In the genomic region with DNA sequence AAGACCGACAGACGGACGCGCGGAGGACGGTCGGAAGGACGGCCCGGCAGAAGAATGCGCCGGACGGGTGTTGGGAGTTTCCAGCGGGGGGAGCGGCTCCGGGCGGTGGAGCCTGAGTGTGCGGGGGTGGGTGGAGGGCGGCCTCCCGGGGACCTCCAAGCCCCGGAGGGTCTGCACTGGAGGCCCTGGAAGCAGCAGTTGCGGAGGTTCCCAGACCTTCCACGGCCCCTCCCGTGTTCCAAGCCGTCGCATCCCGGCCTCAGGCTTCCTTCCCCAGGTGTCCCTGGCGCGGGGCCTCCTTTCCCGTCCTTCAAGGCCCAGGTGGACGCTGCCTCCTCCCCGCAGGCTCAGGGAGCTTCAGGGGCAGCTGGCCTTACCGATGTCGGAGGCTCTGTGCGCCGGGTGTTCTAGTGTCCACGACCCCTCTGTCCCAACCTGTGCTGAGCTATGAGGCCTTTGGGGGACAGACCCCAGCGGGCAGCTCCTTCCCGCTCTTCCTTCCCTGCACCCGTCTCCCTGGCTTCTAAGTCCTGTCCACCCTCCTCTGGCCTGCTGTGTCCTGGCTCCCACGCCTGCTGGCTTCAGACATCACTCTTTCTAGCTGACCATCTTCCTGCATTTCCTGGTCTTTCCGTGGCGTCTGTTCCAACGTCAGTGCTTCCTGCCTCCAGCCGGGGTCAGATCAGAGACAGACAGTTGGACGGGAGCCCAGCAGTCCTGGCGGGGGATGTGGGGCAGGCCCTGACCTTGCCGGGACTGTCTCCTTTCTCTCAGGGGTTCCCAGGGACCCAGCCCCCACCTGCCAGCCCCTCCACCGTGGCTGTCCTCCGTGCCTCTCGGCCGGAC, we compare ENCODE assay signal across 9 cellular contexts. TPM values are rescaled to one million over a fixed set of nuclear protein-coding genes. Genes with fewer than 3 reads are reported as not detected.
DNase-seq lines count a peak whose midpoint lies in the region; ATAC-seq, FAIRE-seq and TF ChIP-seq lines count a peak whose summit lies in the region.
"Had no signal": no experiment of that assay in that cellular context is flagged by ENCODE, and none has a peak within 500 bp of the region (broad histone marks: within the 10 kb centered on the region; RNA-seq: fewer than 3 reads in every experiment).

No MANE protein-coding gene starts in this region.

- H3K4me3 ChIP-seq in HUES64 (ENCODE audit: low read length) (peak overlapping the region; percentile 46), astrocyte (ENCODE audit: insufficient read depth, low read depth, low read length) (peak overlapping the region; percentile 25), iPS-15b (ENCODE audit: low read depth, low read length) (peak overlapping the region; percentile 41), skin epidermis (peak overlapping the region; percentile 3 to 39 (median 25)), lower leg skin (ENCODE audit: low read depth, poor library complexity, severe bottlenecking) (no peak overlapping the region)

- no peak overlapping the region for H3K27ac Mint-ChIP-seq in astrocyte (ENCODE audit: unreplicated experiment)

- DNase-seq in astrocyte (ENCODE audit: low read depth) (peak; percentile 33), midbrain (lab: John Stamatoyannopoulos, UW) (no peak), lower leg skin (ENCODE audit: low spot score in 2 of 2) (no peak), omental fat pad (ENCODE audit: low spot score) (no peak)

- H3K27me3 Mint-ChIP-seq in astrocyte (ENCODE audit: low read depth, unreplicated experiment), result peaks cover 11% of the 10 kb centered on the region

- TF ChIP-seq CTCF in astrocyte (IDR thresholded peaks at IDR 0.05; ENCODE audit: insufficient read depth, low read depth, low read length) (no peak), lower leg skin (IDR thresholded peaks at IDR 0.05) (no peak), omental fat pad (IDR thresholded peaks at IDR 0.05) (no peak)

- H3K9me3 ChIP-seq in HUES64 (ENCODE audit: insufficient read depth, low read depth, low read length) (no peaks in the 10 kb centered on the region), astrocyte (ENCODE audit: insufficient read depth, low read depth, low read length) (peaks cover 4% of the 10 kb centered on the region), iPS-15b (ENCODE audit: control insufficient read depth, insufficient read depth, low read length) (no peaks in the 10 kb centered on the region)

- H3K79me2 ChIP-seq in astrocyte (ENCODE audit: insufficient read depth, low read length), result no peaks in the 10 kb centered on the region

- no peak for ATAC-seq in HG03432 (IDR thresholded peaks at IDR 0.05; ENCODE audit: unreplicated experiment)
- ATAC-seq in omental fat pad (ENCODE audit: low FRiP score), result no peak

- intact Hi-C loops in lower leg skin (cut with DNase I; ENCODE audit: low total_unique reads), result loop anchor here (5.0 kb wide), 1 partner anchor 111 kb away; no protein-coding TSS in a partner anchor

- H3K36me3 ChIP-seq in HUES64 (ENCODE audit: insufficient read depth, low read length) (no peaks in the 10 kb centered on the region), astrocyte (ENCODE audit: insufficient read depth, low read length) (no peaks in the 10 kb centered on the region), iPS-15b (ENCODE audit: control insufficient read depth, insufficient read depth, low read length) (no peaks in the 10 kb centered on the region)

- H3K9ac ChIP-seq in HUES64 (ENCODE audit: low read depth, low read length) (no peak overlapping the region), astrocyte (ENCODE audit: low read length) (peak overlapping the region; percentile 52), iPS-15b (ENCODE audit: low read depth, low read length) (peak overlapping the region; percentile 37)

- H3K4me2 ChIP-seq in astrocyte (ENCODE audit: low read length), result peak overlapping the region; percentile 62

- H3K4me1 Mint-ChIP-seq in astrocyte (ENCODE audit: low read depth, unreplicated experiment), result peaks cover 8% of the 10 kb centered on the region

- H3K27me3 ChIP-seq in HUES64 (ENCODE audit: insufficient read depth, low read length), result peaks cover 36% of the 10 kb centered on the region
- peaks cover 14% of the 10 kb centered on the region for H3K27me3 ChIP-seq in astrocyte (ENCODE audit: insufficient read depth, low read length)
- peaks cover 9% of the 10 kb centered on the region for H3K27me3 ChIP-seq in iPS-15b (ENCODE audit: control insufficient read depth, insufficient read depth, low read length)

- peaks cover 3% of the 10 kb centered on the region for H4K20me1 ChIP-seq in astrocyte (ENCODE audit: insufficient read depth, low read length)

- no peak for TF ChIP-seq POLR2A in lower leg skin (IDR thresholded peaks at IDR 0.05)

- H3K4me1 ChIP-seq in HUES64 (ENCODE audit: insufficient read depth, low read length) (peaks cover 23% of the 10 kb centered on the region), astrocyte (ENCODE audit: insufficient read depth, low read length) (peaks cover 36% of the 10 kb centered on the region), iPS-15b (ENCODE audit: control insufficient read depth, insufficient read depth, low read length) (peaks cover 9% of the 10 kb centered on the region)

- peak overlapping the region; percentile 57 for H2AFZ ChIP-seq in astrocyte (ENCODE audit: low read depth, low read length)

- peak overlapping the region; percentile 84 for H3K4me3 Mint-ChIP-seq in astrocyte (ENCODE audit: unreplicated experiment)

- WGBS in HUES64, result 23% methylated on average over 51 of the region's 51 CpGs
- WGBS in lower leg skin, 2 donors, result 33 to 39% methylated on average over 45 to 46 of the region's 51 CpGs

- H3K36me3 Mint-ChIP-seq in astrocyte (ENCODE audit: low read depth, unreplicated experiment), result no peaks in the 10 kb centered on the region

- FAIRE-seq in astrocyte (lab: Jason Lieb, UNC), result no peak

- H3K9me3 Mint-ChIP-seq in astrocyte (ENCODE audit: unreplicated experiment), result no peaks in the 10 kb centered on the region

- H3K27ac ChIP-seq in HUES64 (ENCODE audit: low read depth, low read length), result no peak overlapping the region
- H3K27ac ChIP-seq in astrocyte (ENCODE audit: low read depth, low read length), result no peak overlapping the region
- H3K27ac ChIP-seq in skin epidermis, result peak overlapping the region in 14 of 21 experiments; percentile 2 to 80 (median 52)

RNA-seq across cellular contexts. Expression of gene NRARP, which starts 5.6 kb away (rescaled TPM):
- polyA plus RNA-seq in HUES64 (2013, experiment 1 of 2), result 15.5 TPM
- 20.7 TPM for polyA plus RNA-seq in HUES64 (2013, experiment 2 of 2)
- total RNA-seq in astrocyte, result 6.9 and 7.3 TPM in 2 replicates
- 10 to 100 TPM; 28.5 to 49.2 (median 41.0) TPM for total RNA-seq in lower leg skin
- 10 to 100 TPM in 1 of 4 donors, 1 to 10 TPM in 3; 4.6 to 12.3 (median 7.2) TPM for total RNA-seq in omental fat pad

RNA-seq across cellular contexts. Expression of gene TOR4A, which starts 18.9 kb away (rescaled TPM):
- polyA plus RNA-seq in HUES64 (2013, experiment 1 of 2), result 7.3 TPM
- polyA plus RNA-seq in HUES64 (2013, experiment 2 of 2), result 8.5 TPM
- total RNA-seq in astrocyte (10.8 and 11.8 TPM in 2 replicates), lower leg skin (1 to 10 TPM; 4.9 to 7.4 (median 5.6) TPM), omental fat pad (10 to 100 TPM in 3 of 4 donors, 1 to 10 TPM in 1; 9.8 to 17.7 (median 11.6) TPM)

RNA-seq across cellular contexts. Expression of gene NELFB, which starts 41.3 kb away (rescaled TPM):
- 46.6 TPM for polyA plus RNA-seq in HUES64 (2013, experiment 1 of 2)
- polyA plus RNA-seq in HUES64 (2013, experiment 2 of 2), result 44.0 TPM
- 45.8 and 48.9 TPM in 2 replicates for total RNA-seq in astrocyte
- 10 to 100 TPM; 40.7 to 52.7 (median 49.9) TPM for total RNA-seq in lower leg skin
- 10 to 100 TPM; 22.2 to 42.8 (median 34.2) TPM for total RNA-seq in omental fat pad

RNA-seq across cellular contexts. Expression of gene STPG3, which starts 45.4 kb away (rescaled TPM):
- not detected for polyA plus RNA-seq in HUES64 (2013, experiment 1 of 2)
- not detected for polyA plus RNA-seq in HUES64 (2013, experiment 2 of 2)
- total RNA-seq in astrocyte, result not detected in 2 replicates
- not detected for total RNA-seq in lower leg skin
- total RNA-seq in omental fat pad, result under 1 TPM in 1 of 4 donors, not detected in 3; 0.56 TPM
- total RNA-seq: renal cortical epithelial cell had no signal

RNA-seq across cellular contexts. Expression of gene TUBB4B, which starts 55.4 kb away (rescaled TPM):
- polyA plus RNA-seq in HUES64 (2013, experiment 1 of 2), result 261 TPM
- polyA plus RNA-seq in HUES64 (2013, experiment 2 of 2), result 276 TPM
- total RNA-seq in astrocyte, result 188 and 218 TPM in 2 replicates
- total RNA-seq in lower leg skin, result 100 to 1,000 TPM; 317 to 604 (median 408) TPM
- total RNA-seq in omental fat pad, result 100 to 1,000 TPM; 197 to 452 (median 288) TPM

Comparison
In these comparisons a context has a peak if more than half of its experiments do, and no peak if none do; other contexts are left out.
1. H3K27ac ChIP-seq: peak in skin epidermis (14 of 21); none in HUES64 (single experiment) and astrocyte (single experiment).